ENCODE assay signal across 18 cellular contexts in genomic region chr2:8580316-8581047, GRCh38.
DNase-seq lines count a peak whose midpoint lies in the region; ATAC-seq and TF ChIP-seq lines count a peak whose summit lies in the region.
"Had no signal": no experiment of that assay in that cellular context is flagged by ENCODE, and none has a peak within 500 bp of the region (broad histone marks: within the 10 kb centered on the region; RNA-seq: fewer than 3 reads in every experiment).

No MANE protein-coding gene starts in this region.

- no peak for TF ChIP-seq CTCF in right atrium auricular region (IDR thresholded peaks at IDR 0.05)
- no peak for TF ChIP-seq CTCF in activated CD8-positive, alpha-beta T cell treated with anti-CD3 and anti-CD28 coated beads for 36 hours (IDR thresholded peaks at IDR 0.05)

- CTCF ChIA-PET in activated CD8-positive, alpha-beta T cell treated with anti-CD3 and anti-CD28 coated beads for 36 hours (lab: Charles Lee): no interaction called here

- no peak overlapping the region for H3K4me3 ChIP-seq in right atrium auricular region
- H3K4me3 ChIP-seq: esophagus muscularis mucosa, heart left ventricle had no signal

- H3K27ac Mint-ChIP-seq in activated CD8-positive, alpha-beta T cell treated with anti-CD3 and anti-CD28 coated beads for 36 hours: peak overlapping the region; percentile 80
- H3K27ac Mint-ChIP-seq in memory B cell (peak overlapping the region; percentile 73), immature natural killer cell (peak overlapping the region in 2 of 6 donors; percentile 11 to 46)

- H3K27me3 ChIP-seq in right atrium auricular region: no peaks in the 10 kb centered on the region
- H3K27me3 ChIP-seq: esophagus muscularis mucosa, heart left ventricle had no signal

- DNase-seq in right atrium auricular region (ENCODE audit: low spot score) (peak; percentile 47), cardiac septum (ENCODE audit: low spot score) (no peak), memory B cell (ENCODE audit: low spot score in 2 of 2) (no peak), immature natural killer cell (no peak)
- DNase-seq in activated CD8-positive, alpha-beta T cell treated with anti-CD3 and anti-CD28 coated beads for 36 hours: peak; percentile 61
- peak; percentile 55 for DNase-seq in stimulated activated naive CD8-positive, alpha-beta T cell treated with anti-CD3 and anti-CD28 coated beads, Interleukin-15, Interleukin-2, amounts not matched to agents 100 U/mL and 50 U/mL, for 24 hours
- DNase-seq: activated CD4-positive, CD25-positive, alpha-beta regulatory T cell; activated effector memory CD4-positive, alpha-beta T cell treated with Interleukin-2 at 50 U/mL for 16 hours; KBM-7; NCI-H1092 treated with DMSO at 0.1 percent for 48 hours; NCI-H2171; NCI-H774; substantia nigra; T-helper 1 cell had no signal

- POLR2A ChIA-PET in activated CD8-positive, alpha-beta T cell treated with anti-CD3 and anti-CD28 coated beads for 36 hours (lab: Charles Lee): interaction anchor here (0.9 kb wide), 1 partner anchor 36 kb away, joined by 5 read pairs; no protein-coding TSS in a partner anchor

- H3K36me3 ChIP-seq in right atrium auricular region: no peaks in the 10 kb centered on the region
- H3K36me3 ChIP-seq: esophagus muscularis mucosa, heart left ventricle had no signal

- intact Hi-C loops in cardiac septum (cut with DNase I): no loop called here
- intact Hi-C loops in activated CD8-positive, alpha-beta T cell treated with anti-CD3 and anti-CD28 coated beads for 36 hours (cut with micrococcal nuclease): loop anchor here (5.0 kb wide), 1 partner anchor 102 kb away; the partner anchor contains the start of gene ID2

- H3K9me3 ChIP-seq in right atrium auricular region: no peaks in the 10 kb centered on the region
- H3K9me3 ChIP-seq: esophagus muscularis mucosa, heart left ventricle had no signal

- H3K27ac ChIP-seq in right atrium auricular region: no peak overlapping the region
- H3K27ac ChIP-seq: heart left ventricle had no signal

- H3K4me1 ChIP-seq in right atrium auricular region: peaks cover 0 to 50% of the 10 kb centered on the region in 2 donors

- H3K4me1 Mint-ChIP-seq in activated CD8-positive, alpha-beta T cell treated with anti-CD3 and anti-CD28 coated beads for 36 hours (ENCODE audit: low read depth): peaks cover 50% of the 10 kb centered on the region
- H3K4me1 Mint-ChIP-seq in memory B cell: peaks cover 34% of the 10 kb centered on the region
- H3K4me1 Mint-ChIP-seq in immature natural killer cell: peaks cover 37 to 41% of the 10 kb centered on the region in 2 donors

- H3K9me3 Mint-ChIP-seq in activated CD8-positive, alpha-beta T cell treated with anti-CD3 and anti-CD28 coated beads for 36 hours: no peaks in the 10 kb centered on the region
- H3K9me3 Mint-ChIP-seq in memory B cell: no peaks in the 10 kb centered on the region
- no peaks in the 10 kb centered on the region for H3K9me3 Mint-ChIP-seq in immature natural killer cell

- ATAC-seq in activated CD8-positive, alpha-beta T cell treated with anti-CD3 and anti-CD28 coated beads for 36 hours: peak; percentile 25
- ATAC-seq in memory B cell (ENCODE audit: low read depth): no peak
- ATAC-seq in stimulated activated naive CD8-positive, alpha-beta T cell treated with anti-CD3 and anti-CD28 coated beads, Interleukin-15, Interleukin-2, amounts not matched to agents 100 U/mL and 50 U/mL, for 24 hours: peak; percentile 60
- no peak for ATAC-seq in GM19324 (IDR thresholded peaks at IDR 0.05; ENCODE audit: low FRiP score, unreplicated experiment)
- ATAC-seq in GM18502 (IDR thresholded peaks at IDR 0.05; ENCODE audit: poor library complexity, unreplicated experiment): no peak
- ATAC-seq: heart left ventricle had no signal

- H3K27me3 Mint-ChIP-seq in activated CD8-positive, alpha-beta T cell treated with anti-CD3 and anti-CD28 coated beads for 36 hours: peaks cover 9% of the 10 kb centered on the region
- H3K27me3 Mint-ChIP-seq in memory B cell: peaks cover 6% of the 10 kb centered on the region
- peaks cover 0 to 7% (median 6%) of the 10 kb centered on the region in 3 donors for H3K27me3 Mint-ChIP-seq in immature natural killer cell (ENCODE audit: low read depth in 3 of 3)

- no peak overlapping the region for H3K4me3 Mint-ChIP-seq in activated CD8-positive, alpha-beta T cell treated with anti-CD3 and anti-CD28 coated beads for 36 hours
- H3K4me3 Mint-ChIP-seq in memory B cell (no peak overlapping the region), immature natural killer cell (no peak overlapping the region)

- no peaks in the 10 kb centered on the region for H3K36me3 Mint-ChIP-seq in activated CD8-positive, alpha-beta T cell treated with anti-CD3 and anti-CD28 coated beads for 36 hours (ENCODE audit: low read depth)
- H3K36me3 Mint-ChIP-seq in memory B cell: no peaks in the 10 kb centered on the region
- H3K36me3 Mint-ChIP-seq in immature natural killer cell: no peaks in the 10 kb centered on the region

Comparison
In these comparisons a context has a peak if more than half of its experiments do, and no peak if none do; other contexts are left out.
1. DNase-seq: peak in right atrium auricular region (single experiment), activated CD8-positive, alpha-beta T cell treated with anti-CD3 and anti-CD28 coated beads for 36 hours (single experiment) and stimulated activated naive CD8-positive, alpha-beta T cell treated with anti-CD3 and anti-CD28 coated beads, Interleukin-15, Interleukin-2, amounts not matched to agents 100 U/mL and 50 U/mL, for 24 hours (single experiment); none in cardiac septum (single experiment), memory B cell (0 of 2) and immature natural killer cell (0 of 3).
2. ATAC-seq: peak in activated CD8-positive, alpha-beta T cell treated with anti-CD3 and anti-CD28 coated beads for 36 hours (single experiment) and stimulated activated naive CD8-positive, alpha-beta T cell treated with anti-CD3 and anti-CD28 coated beads, Interleukin-15, Interleukin-2, amounts not matched to agents 100 U/mL and 50 U/mL, for 24 hours (single experiment); none in memory B cell (single experiment), GM19324 (single experiment) and GM18502 (single experiment).